ENCODE assay signal across 8 cellular contexts in genomic region chr11:122863704-122864326, GRCh38. TPM values are rescaled to one million over a fixed set of nuclear protein-coding genes. Genes with fewer than 3 reads are reported as not detected.
DNase-seq lines count a peak whose midpoint lies in the region; ATAC-seq and TF ChIP-seq lines count a peak whose summit lies in the region.

No MANE protein-coding gene starts in this region.

- H3K4me1 ChIP-seq in KMS-11 (ENCODE audit: low read depth, poor library complexity, severe bottlenecking) (no peaks in the 10 kb centered on the region), colonic mucosa (no peaks in the 10 kb centered on the region)

- no TSS peak for BruUV-seq in Calu3 (replicated peaks; lab: Mats Ljungman, UMichigan)

- no peak overlapping the region for H2AFZ ChIP-seq in KMS-11 (ENCODE audit: low read depth)

- peak; percentile 37 for DNase-seq in Calu3
- DNase-seq in SW480 (ENCODE audit: low spot score) = peak; percentile 22
- DNase-seq in colonic mucosa = peak; percentile 29
- DNase-seq in mesothelial cell of epicardium (ENCODE audit: low spot score in 2 of 2, unreplicated experiment in 2 of 2) = peak in 1 of 2 experiments; percentile 55
- DNase-seq in HPDE6-E6E7 (ENCODE audit: extremely low spot score) = no peak
- no peak for DNase-seq in stimulated activated naive B cell treated with anti-CD40 and anti-IgM and Interleukin-4, amounts not matched to agents 10 μg/mL and 1 μg/mL and 100 μg/mL, for 72 hours

- no peak overlapping the region for H3K4me3 Mint-ChIP-seq in Calu3 (ENCODE audit: low read depth, unreplicated experiment)
- H3K4me3 Mint-ChIP-seq in mesothelial cell of epicardium = no peak overlapping the region
- no peak overlapping the region for H3K4me3 Mint-ChIP-seq in stimulated activated naive B cell treated with anti-CD40 and anti-IgM and Interleukin-4, amounts not matched to agents 10 μg/mL and 1 μg/mL and 100 μg/mL, for 72 hours

- TF ChIP-seq CTCF in Calu3 (IDR thresholded peaks at IDR 0.05; ENCODE audit: unreplicated experiment) = peak; percentile 51
- peak; percentile 71 for TF ChIP-seq CTCF in KMS-11 (conservative IDR thresholded peaks at IDR 0.05; ENCODE audit: low read depth, low read length)
- TF ChIP-seq CTCF in colonic mucosa (IDR thresholded peaks at IDR 0.05) = peak; percentile 77
- TF ChIP-seq CTCF in mesothelial cell of epicardium (IDR thresholded peaks at IDR 0.05; ENCODE audit: unreplicated experiment) = peak; percentile 80

- no peaks in the 10 kb centered on the region for H4K20me1 ChIP-seq in KMS-11 (ENCODE audit: insufficient read depth)

- H3K27me3 ChIP-seq in KMS-11 (ENCODE audit: insufficient read depth, low read depth) = no peaks in the 10 kb centered on the region
- no peaks in the 10 kb centered on the region for H3K27me3 ChIP-seq in colonic mucosa

- H3K4me3 ChIP-seq in KMS-11 (IDR thresholded peaks at IDR 0.05; ENCODE audit: insufficient read depth, low read depth, low read length) (no peak overlapping the region), colonic mucosa (no peak overlapping the region)

- CTCF ChIA-PET in Calu3 (lab: Charles Lee) = interaction anchor here (0.7 to 1.7 kb wide), 3 partner anchors 157 to 199 kb away, joined by 3 to 15 read pairs (median 12); no protein-coding TSS in a partner anchor

- ATAC-seq in stimulated activated naive B cell treated with anti-CD40 and anti-IgM and Interleukin-4, amounts not matched to agents 10 μg/mL and 1 μg/mL and 100 μg/mL, for 72 hours (replicated peaks) = no peak
- ATAC-seq in HG03432 (IDR thresholded peaks at IDR 0.05; ENCODE audit: unreplicated experiment) = no peak

- peaks cover 29% of the 10 kb centered on the region for H3K4me1 Mint-ChIP-seq in Calu3 (ENCODE audit: low read depth, unreplicated experiment)
- no peaks in the 10 kb centered on the region for H3K4me1 Mint-ChIP-seq in mesothelial cell of epicardium
- H3K4me1 Mint-ChIP-seq in stimulated activated naive B cell treated with anti-CD40 and anti-IgM and Interleukin-4, amounts not matched to agents 10 μg/mL and 1 μg/mL and 100 μg/mL, for 72 hours = peaks cover 3 to 8% of the 10 kb centered on the region in 2 donors

- H3K27me3 Mint-ChIP-seq in Calu3 (ENCODE audit: unreplicated experiment) (no peaks in the 10 kb centered on the region), mesothelial cell of epicardium (ENCODE audit: low read depth) (peaks cover 4% of the 10 kb centered on the region)
- peaks cover 37 to 52% of the 10 kb centered on the region in 2 donors for H3K27me3 Mint-ChIP-seq in stimulated activated naive B cell treated with anti-CD40 and anti-IgM and Interleukin-4, amounts not matched to agents 10 μg/mL and 1 μg/mL and 100 μg/mL, for 72 hours

- H3K9me3 Mint-ChIP-seq in Calu3 (ENCODE audit: low read depth, unreplicated experiment) = no peaks in the 10 kb centered on the region
- no peaks in the 10 kb centered on the region for H3K9me3 Mint-ChIP-seq in mesothelial cell of epicardium
- H3K9me3 Mint-ChIP-seq in stimulated activated naive B cell treated with anti-CD40 and anti-IgM and Interleukin-4, amounts not matched to agents 10 μg/mL and 1 μg/mL and 100 μg/mL, for 72 hours = no peaks in the 10 kb centered on the region

- H3K79me2 ChIP-seq in KMS-11 (ENCODE audit: insufficient read depth, low read depth) = no peaks in the 10 kb centered on the region

- no peak overlapping the region for H3K9ac ChIP-seq in KMS-11
- H3K9ac ChIP-seq in colonic mucosa (ENCODE audit: low read depth in 2 of 2, low read length in 2 of 2) = no peak overlapping the region

- no peak overlapping the region for H3K27ac ChIP-seq in KMS-11
- no peak overlapping the region for H3K27ac ChIP-seq in colonic mucosa

- H3K4me2 ChIP-seq in KMS-11 = no peak overlapping the region

- H3K36me3 ChIP-seq in KMS-11 (ENCODE audit: insufficient read depth) (no peaks in the 10 kb centered on the region), colonic mucosa (no peaks in the 10 kb centered on the region)

- intact Hi-C loops in Calu3 (cut with micrococcal nuclease; ENCODE audit: unreplicated experiment) (loop anchor here (1.0 kb wide), 1 partner anchor 159 kb away; no protein-coding TSS in a partner anchor), colonic mucosa (cut with DNase I) (loop anchor here (5.0 kb wide), 1 partner anchor 158 kb away; no protein-coding TSS in a partner anchor)

- no peaks in the 10 kb centered on the region for H3K36me3 Mint-ChIP-seq in Calu3 (ENCODE audit: insufficient read depth, unreplicated experiment)
- no peaks in the 10 kb centered on the region for H3K36me3 Mint-ChIP-seq in mesothelial cell of epicardium
- H3K36me3 Mint-ChIP-seq in stimulated activated naive B cell treated with anti-CD40 and anti-IgM and Interleukin-4, amounts not matched to agents 10 μg/mL and 1 μg/mL and 100 μg/mL, for 72 hours = no peaks in the 10 kb centered on the region

- H3K27ac Mint-ChIP-seq in Calu3 (ENCODE audit: unreplicated experiment) (no peak overlapping the region), mesothelial cell of epicardium (no peak overlapping the region)
- no peak overlapping the region for H3K27ac Mint-ChIP-seq in stimulated activated naive B cell treated with anti-CD40 and anti-IgM and Interleukin-4, amounts not matched to agents 10 μg/mL and 1 μg/mL and 100 μg/mL, for 72 hours

- no peaks in the 10 kb centered on the region for H3K9me3 ChIP-seq in colonic mucosa

RNA-seq across cellular contexts. Expression of gene JHY, which starts 18.7 kb away (rescaled TPM):
- total RNA-seq in Calu3 (2022) (2.7 and 3.5 TPM in 2 replicates), colonic mucosa (1 to 10 TPM in 1 of 2 donors, under 1 TPM in 1; 0.84 to 1.9 TPM), mesothelial cell of epicardium (6.4 to 7.4 TPM (median 6.8 TPM) in 3 replicates)

RNA-seq across cellular contexts. Expression of gene CRTAM, which starts 25.5 kb away (rescaled TPM):
- total RNA-seq in Calu3 (2022) (not detected in 2 replicates), colonic mucosa (not detected), mesothelial cell of epicardium (not detected in 3 replicates)

Comparison
In these comparisons a context has a peak if more than half of its experiments do, and no peak if none do; other contexts are left out.
1. DNase-seq: peak in Calu3 (single experiment), SW480 (single experiment) and colonic mucosa (single experiment); none in HPDE6-E6E7 (single experiment) and stimulated activated naive B cell treated with anti-CD40 and anti-IgM and Interleukin-4, amounts not matched to agents 10 μg/mL and 1 μg/mL and 100 μg/mL, for 72 hours (single experiment).
2. Peak in every context shown above with its lines, with median percentiles within 50 percentile points of each other: CTCF ChIP-seq.